Comparison of ENCODE assay signal across 8 cellular contexts in the genomic region with DNA sequence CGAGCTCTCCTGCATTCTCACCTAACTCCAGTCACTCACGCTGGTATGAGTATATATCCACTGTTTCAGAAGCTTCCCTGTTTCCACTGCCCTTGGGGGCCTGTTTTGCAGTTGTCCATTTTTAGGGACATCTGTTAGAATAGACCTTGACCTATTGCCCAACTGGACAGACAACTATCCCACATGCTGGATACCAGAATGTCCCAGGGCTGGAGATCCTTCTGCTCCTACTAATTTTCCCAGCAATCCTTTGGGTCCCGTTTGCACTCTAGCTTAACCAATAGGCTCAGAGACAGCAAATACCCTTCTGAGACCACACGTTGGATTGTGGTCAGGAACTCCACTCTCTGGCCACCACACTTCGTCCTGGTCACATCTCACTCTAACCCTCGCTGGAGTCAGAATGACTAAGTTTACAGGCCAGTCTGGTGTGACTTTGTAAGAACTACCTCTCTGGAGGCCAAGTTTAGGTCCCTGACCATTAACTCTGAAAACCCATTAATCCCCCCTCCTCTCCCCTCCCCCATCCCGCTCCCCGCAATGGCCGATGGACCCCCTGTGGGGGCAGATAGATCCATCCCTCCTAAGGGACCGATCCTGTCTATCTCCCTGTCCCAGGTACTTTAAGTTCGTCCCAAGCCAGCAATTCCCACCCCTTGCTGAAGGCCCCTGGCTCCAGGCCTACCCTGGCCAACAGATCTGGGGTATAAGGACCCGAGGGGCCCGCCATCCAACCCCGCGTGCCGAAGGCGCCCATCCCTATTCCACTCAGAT. TPM values are rescaled to one million over a fixed set of nuclear protein-coding genes. Genes with fewer than 3 reads are reported as not detected.
DNase-seq lines count a peak whose midpoint lies in the region; ATAC-seq and TF ChIP-seq lines count a peak whose summit lies in the region.

No MANE protein-coding gene starts in this region.

- peaks cover 11% of the 10 kb centered on the region for H3K4me1 Mint-ChIP-seq in Calu3 (ENCODE audit: low read depth, unreplicated experiment)

- H3K27ac Mint-ChIP-seq in Calu3 (ENCODE audit: unreplicated experiment), result peak overlapping the region; percentile 17

- no peaks in the 10 kb centered on the region for H3K9me3 Mint-ChIP-seq in Calu3 (ENCODE audit: low read depth, unreplicated experiment)

- peaks cover 7% of the 10 kb centered on the region; the same call in 1 of the 2 replicates for H3K36me3 ChIP-seq in KOPT-K1 (ENCODE audit: insufficient read depth, low read length)
- H3K36me3 ChIP-seq in brain microvascular endothelial cell (replicated peaks), result no peaks in the 10 kb centered on the region
- H3K36me3 ChIP-seq in left lung, result no peaks in the 10 kb centered on the region
- H3K36me3 ChIP-seq in testis (ENCODE audit: low read depth, missing control alignments), result no peaks in the 10 kb centered on the region

- TF ChIP-seq CTCF in Calu3 (IDR thresholded peaks at IDR 0.05; ENCODE audit: unreplicated experiment) (no peak), brain microvascular endothelial cell (IDR thresholded peaks at IDR 0.05; ENCODE audit: low read depth, low read length, missing control alignments) (no peak), left lung (IDR thresholded peaks at IDR 0.05) (no peak), testis (IDR thresholded peaks at IDR 0.05) (no peak)

- ATAC-seq in left lung (no peak), HG03039 (IDR thresholded peaks at IDR 0.05; ENCODE audit: unreplicated experiment) (no peak), GM21737 (IDR thresholded peaks at IDR 0.05; ENCODE audit: unreplicated experiment) (no peak)

- 8 to 12% methylated on average over 17 of the region's 17 CpGs for WGBS in testis, 2 donors

- CTCF ChIA-PET in Calu3 (lab: Charles Lee), result no interaction called here

- H3K27me3 Mint-ChIP-seq in Calu3 (ENCODE audit: unreplicated experiment), result no peaks in the 10 kb centered on the region

- H3K27ac ChIP-seq in KOPT-K1 (ENCODE audit: low read depth, low read length, poor library complexity, severe bottlenecking) (peak overlapping the region; percentile 84), brain microvascular endothelial cell (no peak overlapping the region), left lung (peak overlapping the region; percentile 86 to 87), testis (peak overlapping the region; percentile 89 to 91)

- H3K9me3 ChIP-seq in KOPT-K1 (ENCODE audit: insufficient read depth, low read length, poor library complexity, severe bottlenecking) (no peaks in the 10 kb centered on the region), left lung (no peaks in the 10 kb centered on the region), testis (no peaks in the 10 kb centered on the region)

- peaks cover 41% of the 10 kb centered on the region for H3K36me3 Mint-ChIP-seq in Calu3 (ENCODE audit: insufficient read depth, unreplicated experiment)

- H3K27me3 ChIP-seq in brain microvascular endothelial cell (replicated peaks) (no peaks in the 10 kb centered on the region), left lung (no peaks in the 10 kb centered on the region), testis (no peaks in the 10 kb centered on the region)

- BruUV-seq in Calu3 (replicated peaks; lab: Mats Ljungman, UMichigan), result no TSS peak

- no peak for TF ChIP-seq POLR2A in testis (IDR thresholded peaks at IDR 0.05)

- H3K4me3 ChIP-seq in brain microvascular endothelial cell (ENCODE audit: low read depth, low read length), result peak overlapping the region; percentile 91
- H3K4me3 ChIP-seq in left lung, result peak overlapping the region; percentile 87 to 91
- peak overlapping the region; percentile 68 to 93 for H3K4me3 ChIP-seq in testis

- peaks cover 13 to 40% of the 10 kb centered on the region in 2 donors for H3K4me1 ChIP-seq in left lung
- peaks cover 21% of the 10 kb centered on the region for H3K4me1 ChIP-seq in testis

- intact Hi-C loops in Calu3 (cut with micrococcal nuclease; ENCODE audit: unreplicated experiment) (no loop called here), left lung (cut with DNase I) (no loop called here), testis (cut with DNase I; ENCODE audit: low total_unique reads) (no loop called here)

- DNase-seq in Calu3 (no peak), brain microvascular endothelial cell (no peak), left lung (no peak), testis (no peak), NCI-H1436 (lab: John Stamatoyannopoulos, UW) (no peak)

- peak overlapping the region; percentile 76 for H3K4me3 Mint-ChIP-seq in Calu3 (ENCODE audit: low read depth, unreplicated experiment)

- in situ Hi-C loops in brain microvascular endothelial cell (cut with HindIII; ENCODE audit: low pct_ligation_motif_present, low sequenced_read_pairs), result no loop called here

RNA-seq across cellular contexts. Expression of a gene that starts 35.5 kb away (rescaled TPM):
- total RNA-seq in Calu3 (2022), result 67.1 and 83.6 TPM in 2 replicates
- 10 to 100 TPM; 32.9 to 34.9 TPM for total RNA-seq in left lung
- 10 to 100 TPM; 37.8 to 41.6 TPM for total RNA-seq in testis
- 81.5 TPM for polyA plus RNA-seq in testis (ENCODE audit: insufficient read depth, low read depth, low replicate concordance)
